ENCODE assay signal across 1 cellular context in genomic region chr20:47351643-47352331, GRCh38.
A peak's percentile ranks its signal among the peaks of the same experiment; 100 is the strongest.
TF ChIP-seq lines count a peak whose summit lies in the region.

No MANE protein-coding gene starts in this region.

TF ChIP-seq in K562, 482 proteins besides CTCF, POLR2A, EP300 and RAD21 (continues in another document):
- TF ChIP-seq THRA (IDR thresholded peaks at IDR 0.05) (no peak), ZBTB11 (CRISPR knock-in tag; IDR thresholded peaks at IDR 0.05) (peak in 1 of 3 experiments; percentile 3; a peak in 2 of 6 replicates), YY1 (IDR thresholded peaks at IDR 0.05; ENCODE audit: borderline replicate concordance in 1 of 3, control insufficient read depth in 1 of 3, extremely low read depth in 1 of 3, insufficient read depth in 3 of 3, insufficient read length in 1 of 3, insufficient replicate concordance in 2 of 3, low read depth in 1 of 3, low read length in 2 of 3) (peak; percentile 73 to 97 (median 82)), SMAD3 (CRISPR knock-in tag; conservative IDR thresholded peaks at IDR 0.05) (0 out of 2 replicates have a peak, but pooled peaks have one; percentile 10), ZHX1 (conservative IDR thresholded peaks at IDR 0.05; ENCODE audit: low read length) (peak; percentile 52; the same call in 1 of the 2 replicates), CSDE1 (IDR thresholded peaks at IDR 0.05) (0 out of 4 replicates have a peak, but pooled peaks of 1 of the 2 experiments have one; percentile 52), KLF6 (CRISPR knock-in tag; IDR thresholded peaks at IDR 0.05; ENCODE audit: borderline replicate concordance) (0 out of 2 replicates have a peak, but pooled peaks have one; percentile 9), CREB1 (IDR thresholded peaks at IDR 0.05) (no peak), CREB1 (CRISPR knock-in tag; IDR thresholded peaks at IDR 0.05) (0 out of 2 replicates have a peak, but pooled peaks have one; percentile 20), RBBP5 (IDR thresholded peaks at IDR 0.05; ENCODE audit: borderline replicate concordance, insufficient read depth, low read length, poor library complexity, severe bottlenecking) (peak; percentile 62), GTF2A2 (tag; IDR thresholded peaks at IDR 0.05) (peak; percentile 70; the same call in 1 of the 2 replicates), UBTF (IDR thresholded peaks at IDR 0.05; ENCODE audit: borderline replicate concordance in 1 of 2, low read depth in 2 of 2, low read length in 2 of 2) (0 out of 4 replicates have a peak, but pooled peaks of 1 of the 2 experiments have one; percentile 23), ZNF699 (CRISPR knock-in tag; IDR thresholded peaks at IDR 0.05; ENCODE audit: insufficient replicate concordance) (no peak), ZNF740 (CRISPR knock-in tag; IDR thresholded peaks at IDR 0.05) (peak; percentile 76; the same call in 1 of the 2 replicates), ZNF740 (tag; IDR thresholded peaks at IDR 0.05) (no peak), GTF2E2 (tag; IDR thresholded peaks at IDR 0.05) (0 out of 2 replicates have a peak, but pooled peaks have one; percentile 34), ZC3H11A (IDR thresholded peaks at IDR 0.05; ENCODE audit: low read depth, low read length) (peak; percentile 95; the same call in 1 of the 2 replicates), NKRF (IDR thresholded peaks at IDR 0.05; ENCODE audit: borderline replicate concordance) (no peak), BACH1 (tag; IDR thresholded peaks at IDR 0.05) (peak; percentile 55; the same call in 1 of the 2 replicates), GABPA (tag; conservative IDR thresholded peaks at IDR 0.05; ENCODE audit: low read depth) (peak; percentile 42; the same call in 1 of the 2 replicates), ZNF639 (CRISPR knock-in tag; conservative IDR thresholded peaks at IDR 0.05 in 1 of 2, IDR thresholded peaks at IDR 0.05 in 1 of 2) (peak in 1 of 2 experiments; percentile 65; a peak in 2 of 4 replicates), HINFP (tag; conservative IDR thresholded peaks at IDR 0.05; ENCODE audit: low read depth) (peak; percentile 44; the same call in 1 of the 2 replicates), MLLT1 (IDR thresholded peaks at IDR 0.05) (peak; percentile 8 to 10; a peak in 2 of 4 replicates), CUX1 (CRISPR knock-in tag; IDR thresholded peaks at IDR 0.05) (peak; percentile 79; the same call in 1 of the 2 replicates), NR2C2 (CRISPR knock-in tag; IDR thresholded peaks at IDR 0.05) (no peak), NR2C2 (tag; IDR thresholded peaks at IDR 0.05) (peak; percentile 34; the same call in 1 of the 2 replicates)
